1 cellular context compared by ENCODE assay signal in genomic region chr17:39737761-39738567, GRCh38.
TF ChIP-seq lines count a peak whose summit lies in the region.

GRB7 (plus strand) TSS chr17:39737938; CDS start chr17:39742302, 4,364 bp downstream.

TF ChIP-seq in HepG2, 621 proteins besides CTCF, POLR2A, EP300 and RAD21 (continued from another document and continues in another):
- TF ChIP-seq ZBTB39 (CRISPR knock-in tag; IDR thresholded peaks at IDR 0.05) (peak; percentile 89; the same call in 1 of the 2 replicates), STAG1 (CRISPR knock-in tag; IDR thresholded peaks at IDR 0.05) (no peak), GFI1 (CRISPR knock-in tag; IDR thresholded peaks at IDR 0.05; ENCODE audit: borderline replicate concordance) (peak; percentile 63; the same call in 1 of the 2 replicates), ZNF782 (CRISPR knock-in tag; IDR thresholded peaks at IDR 0.05; ENCODE audit: borderline replicate concordance) (peak; percentile 75; the same call in 1 of the 2 replicates), ZNF501 (CRISPR knock-in tag; IDR thresholded peaks at IDR 0.05) (no peak; the same call in 1 of the 2 replicates), ZNF7 (CRISPR knock-in tag; IDR thresholded peaks at IDR 0.05) (no peak), NFYB (CRISPR knock-in tag; IDR thresholded peaks at IDR 0.05) (no peak), TOE1 (CRISPR knock-in tag; IDR thresholded peaks at IDR 0.05) (no peak), ZNF597 (CRISPR knock-in tag; IDR thresholded peaks at IDR 0.05) (no peak), ZFP82 (CRISPR knock-in tag; IDR thresholded peaks at IDR 0.05; ENCODE audit: borderline replicate concordance) (no peak; the same call in 1 of the 2 replicates), ZNF713 (CRISPR knock-in tag; IDR thresholded peaks at IDR 0.05) (0 out of 2 replicates have a peak, but pooled peaks have one; percentile 7), HHEX (CRISPR knock-in tag; IDR thresholded peaks at IDR 0.05) (no peak), TIGD3 (CRISPR knock-in tag; IDR thresholded peaks at IDR 0.05; ENCODE audit: borderline replicate concordance) (no peak), DRAP1 (CRISPR knock-in tag; IDR thresholded peaks at IDR 0.05) (peak; percentile 95), RORA (CRISPR knock-in tag; IDR thresholded peaks at IDR 0.05) (no peak), CENPT (CRISPR knock-in tag; IDR thresholded peaks at IDR 0.05; ENCODE audit: low read depth) (no peak), E2F5 (CRISPR knock-in tag; conservative IDR thresholded peaks at IDR 0.05) (no peak), MBD4 (IDR thresholded peaks at IDR 0.05; ENCODE audit: borderline replicate concordance, low read length) (no peak), DMTF1 (CRISPR knock-in tag; IDR thresholded peaks at IDR 0.05) (no peak), REL (CRISPR knock-in tag; conservative IDR thresholded peaks at IDR 0.05) (0 out of 2 replicates have a peak, but pooled peaks have one; percentile 17), THRA (CRISPR knock-in tag; IDR thresholded peaks at IDR 0.05; ENCODE audit: borderline replicate concordance) (no peak), ZNF253 (CRISPR knock-in tag; IDR thresholded peaks at IDR 0.05; ENCODE audit: borderline replicate concordance) (no peak; the same call in 1 of the 2 replicates), ZNF124 (CRISPR knock-in tag; IDR thresholded peaks at IDR 0.05) (no peak), SAFB2 (CRISPR knock-in tag; IDR thresholded peaks at IDR 0.05; ENCODE audit: borderline replicate concordance, low read depth) (no peak), LRRFIP1 (CRISPR knock-in tag; conservative IDR thresholded peaks at IDR 0.05) (no peak), ZNF878 (CRISPR knock-in tag; IDR thresholded peaks at IDR 0.05) (peak; percentile 61; the same call in 1 of the 2 replicates), CREM (IDR thresholded peaks at IDR 0.05) (peak; percentile 63), CREM (CRISPR knock-in tag; IDR thresholded peaks at IDR 0.05) (0 out of 2 replicates have a peak, but pooled peaks have one; percentile 7), ZBTB37 (CRISPR knock-in tag; IDR thresholded peaks at IDR 0.05) (peak; percentile 38; the same call in 1 of the 2 replicates), PHF21A (CRISPR knock-in tag; IDR thresholded peaks at IDR 0.05) (peak; percentile 62; the same call in 1 of the 2 replicates), GZF1 (CRISPR knock-in tag; IDR thresholded peaks at IDR 0.05) (0 out of 2 replicates have a peak, but pooled peaks have one; percentile 28), ISX (CRISPR knock-in tag; conservative IDR thresholded peaks at IDR 0.05) (0 out of 2 replicates have a peak, but pooled peaks have one; percentile 30), ZNF660 (CRISPR knock-in tag; IDR thresholded peaks at IDR 0.05; ENCODE audit: borderline replicate concordance, low read depth) (no peak), ZNF503 (CRISPR knock-in tag; IDR thresholded peaks at IDR 0.05) (no peak), KLF12 (CRISPR knock-in tag; IDR thresholded peaks at IDR 0.05; ENCODE audit: borderline replicate concordance) (peak; percentile 85), GTF3A (CRISPR knock-in tag; conservative IDR thresholded peaks at IDR 0.05) (peak; percentile 65; the same call in 1 of the 2 replicates), PLSCR1 (CRISPR knock-in tag; IDR thresholded peaks at IDR 0.05; ENCODE audit: borderline replicate concordance) (no peak), SIX4 (CRISPR knock-in tag; IDR thresholded peaks at IDR 0.05) (no peak), ZNF629 (CRISPR knock-in tag; conservative IDR thresholded peaks at IDR 0.05) (0 out of 2 replicates have a peak, but pooled peaks have one; percentile 15)
